In the genomic region with DNA sequence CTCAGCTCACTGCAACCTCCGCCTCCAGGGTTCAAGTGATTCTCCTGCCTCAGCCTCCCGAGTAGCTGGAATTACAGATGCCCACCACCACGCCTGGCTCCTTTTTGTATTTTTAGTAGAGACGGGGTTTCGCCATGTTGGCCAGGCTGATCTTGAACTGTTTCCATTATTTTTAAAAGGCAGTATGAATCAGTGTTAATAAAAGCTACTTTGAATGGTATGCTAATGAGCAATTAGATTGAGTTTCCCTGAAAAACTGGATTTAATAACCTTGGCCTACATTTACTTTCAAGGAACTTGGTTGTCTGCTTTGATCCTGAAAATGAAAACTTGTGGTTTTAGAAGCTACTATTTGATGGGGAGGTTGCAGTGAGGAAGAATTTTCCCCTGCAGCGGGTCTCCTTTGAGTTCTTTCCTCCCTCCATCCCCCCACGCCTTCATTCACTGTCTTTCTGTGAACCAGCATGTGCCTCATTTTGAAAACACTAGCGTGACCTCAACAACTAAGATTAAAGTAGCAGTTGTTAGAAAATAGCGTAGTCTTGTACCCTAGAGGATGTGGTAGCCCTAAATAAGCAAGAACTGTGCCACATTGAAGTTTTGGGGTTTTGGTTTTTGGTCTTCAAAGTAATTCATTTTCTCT, we compare ENCODE assay signal across 9 cellular contexts. TPM values are rescaled to one million over a fixed set of nuclear protein-coding genes. Genes with fewer than 3 reads are reported as not detected.
DNase-seq lines count a peak whose midpoint lies in the region; ATAC-seq and TF ChIP-seq lines count a peak whose summit lies in the region.
"Had no signal": no experiment of that assay in that cellular context is flagged by ENCODE, and none has a peak within 500 bp of the region (broad histone marks: within the 10 kb centered on the region; RNA-seq: fewer than 3 reads in every experiment).

No MANE protein-coding gene starts in this region.

- peak; percentile 72 for ATAC-seq in GM18498 (IDR thresholded peaks at IDR 0.05; ENCODE audit: unreplicated experiment)
- peak; percentile 44 for ATAC-seq in HG02763 (IDR thresholded peaks at IDR 0.05; ENCODE audit: unreplicated experiment)
- ATAC-seq in omental fat pad (ENCODE audit: low FRiP score) = no peak

- no peak for TF ChIP-seq CTCF in omental fat pad (IDR thresholded peaks at IDR 0.05)

- peak; percentile 24 to 35 for DNase-seq in activated CD4-positive, alpha-beta T cell treated with anti-CD3 and anti-CD28 coated beads, Interleukin-2, amount 50 U/mL, for 4 hours
- DNase-seq in stimulated activated CD4-positive, alpha-beta T cell treated with anti-CD3 and anti-CD28 coated beads, Interleukin-12 subunit alpha, Interleukin-12 subunit beta, amount 100 ng/mL, for 24 hours (ENCODE audit: low read depth in 2 of 2) = peak; percentile 40 to 63
- no peak for DNase-seq in KG1 (lab: John Stamatoyannopoulos, UW)
- no peak for DNase-seq in NCI-H2081 (lab: John Stamatoyannopoulos, UW)
- DNase-seq in omental fat pad (ENCODE audit: low spot score) = no peak
- no peak for DNase-seq in GDM1 (lab: John Stamatoyannopoulos, UW)
- DNase-seq: IMR-90 had no signal

RNA-seq across cellular contexts. Expression of a gene that starts 17.8 kb away (rescaled TPM):
- 1 to 10 TPM; 1.8 to 4.9 (median 3.2) TPM for total RNA-seq in omental fat pad

RNA-seq across cellular contexts. Expression of a gene that starts 35.7 kb away (rescaled TPM):
- 10 to 100 TPM; 27.5 to 93.2 (median 39.3) TPM for total RNA-seq in omental fat pad

Comparison
In these comparisons a context has a peak if more than half of its experiments do, and no peak if none do; other contexts are left out.
1. DNase-seq: peak in activated CD4-positive, alpha-beta T cell treated with anti-CD3 and anti-CD28 coated beads, Interleukin-2, amount 50 U/mL, for 4 hours (2 of 2) and stimulated activated CD4-positive, alpha-beta T cell treated with anti-CD3 and anti-CD28 coated beads, Interleukin-12 subunit alpha, Interleukin-12 subunit beta, amount 100 ng/mL, for 24 hours (2 of 2); none in KG1 (single experiment), NCI-H2081 (0 of 2), omental fat pad (single experiment) and GDM1 (single experiment).